ENCODE assay signal across 15 cellular contexts in the genomic region with DNA sequence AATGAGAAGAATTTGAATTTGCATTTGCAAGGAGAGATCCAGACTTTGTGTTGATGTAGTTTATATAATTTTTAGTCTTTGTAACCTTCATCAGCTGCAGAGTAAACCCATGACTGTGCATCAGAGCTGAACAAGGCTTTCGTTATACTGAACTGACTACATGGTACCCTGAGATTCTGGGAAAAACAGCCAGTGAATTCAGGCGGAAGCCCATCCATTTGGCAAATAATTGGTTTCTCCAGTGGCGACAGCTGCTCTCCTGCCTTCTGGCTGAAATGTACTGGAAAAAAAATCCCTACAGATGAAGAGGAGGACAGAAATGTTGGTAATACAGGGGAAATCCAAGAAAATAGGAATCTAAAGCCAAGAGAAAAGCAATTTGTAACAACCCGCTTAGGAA.
"Had no signal": no experiment of that assay in that cellular context is flagged by ENCODE, and none has a peak within 500 bp of the region (broad histone marks: within the 10 kb centered on the region; RNA-seq: fewer than 3 reads in every experiment).

No MANE protein-coding gene starts in this region.

- H3K27ac Mint-ChIP-seq: activated CD4-positive, alpha-beta T cell treated with anti-CD3 and anti-CD28 coated beads, Interleukin-2, amount 10 ng/mL, durations not matched to agents 24 days and 14 days; activated CD8-positive, alpha-beta T cell treated with anti-CD3 and anti-CD28 coated beads for 36 hours; activated naive CD8-positive, alpha-beta T cell treated with anti-CD3 and anti-CD28 coated beads, Interleukin-2, amount 10 ng/mL, durations not matched to agents 7 days and 5 days; activated T-helper 17 cell treated with anti-CD3 and anti-CD28 coated beads, Interleukin-2, amount 50 U/mL, for 72 hours; endodermal cell; progenitor cell of endocrine pancreas; stimulated activated naive CD8-positive, alpha-beta T cell treated with anti-CD3 and anti-CD28 coated beads, Interleukin-15, amount 100 ng/mL, for 72 hours; T-helper 1 cell treated with Interleukin-12 subunit alpha and Interleukin-12 subunit beta and Interleukin-4 antibody, amounts not matched to agents 30 μg/mL and 1 μg/mL, for 36 hours had no signal

- H3K36me3 Mint-ChIP-seq: activated naive CD8-positive, alpha-beta T cell treated with anti-CD3 and anti-CD28 coated beads, Interleukin-2, amount 10 ng/mL, durations not matched to agents 7 days and 5 days had no signal

- ATAC-seq: activated CD8-positive, alpha-beta T cell treated with anti-CD3 and anti-CD28 coated beads for 36 hours; activated T-helper 17 cell treated with anti-CD3 and anti-CD28 coated beads, Interleukin-2, amount 50 U/mL, for 72 hours; foreskin keratinocyte; left lung; right cardiac atrium; stimulated activated naive CD8-positive, alpha-beta T cell treated with anti-CD3 and anti-CD28 coated beads, Interleukin-15, amount 100 ng/mL, for 72 hours had no signal

- DNase-seq: activated CD4-positive, alpha-beta T cell treated with anti-CD3 and anti-CD28 coated beads, Interleukin-2, amount 10 ng/mL, durations not matched to agents 24 days and 14 days; activated CD8-positive, alpha-beta T cell treated with anti-CD3 and anti-CD28 coated beads for 36 hours; activated naive CD4-positive, alpha-beta T cell; activated naive CD8-positive, alpha-beta T cell treated with anti-CD3 and anti-CD28 coated beads, Interleukin-2, amount 10 ng/mL, durations not matched to agents 7 days and 5 days; activated T-cell treated with anti-CD3 and anti-CD28 coated beads, Interleukin-2, amount 50 U/mL, for 1 hour; endodermal cell; foreskin keratinocyte; left lung; right cardiac atrium; stimulated activated naive CD8-positive, alpha-beta T cell treated with anti-CD3 and anti-CD28 coated beads, Interleukin-15, amount 100 ng/mL, for 72 hours; testis; upper lobe of left lung had no signal

- H3K4me3 Mint-ChIP-seq: activated CD4-positive, alpha-beta T cell treated with anti-CD3 and anti-CD28 coated beads, Interleukin-2, amount 10 ng/mL, durations not matched to agents 24 days and 14 days; activated CD8-positive, alpha-beta T cell treated with anti-CD3 and anti-CD28 coated beads for 36 hours; activated naive CD8-positive, alpha-beta T cell treated with anti-CD3 and anti-CD28 coated beads, Interleukin-2, amount 10 ng/mL, durations not matched to agents 7 days and 5 days; activated T-helper 17 cell treated with anti-CD3 and anti-CD28 coated beads, Interleukin-2, amount 50 U/mL, for 72 hours; endodermal cell; stimulated activated naive CD8-positive, alpha-beta T cell treated with anti-CD3 and anti-CD28 coated beads, Interleukin-15, amount 100 ng/mL, for 72 hours; T-helper 1 cell treated with Interleukin-12 subunit alpha and Interleukin-12 subunit beta and Interleukin-4 antibody, amounts not matched to agents 30 μg/mL and 1 μg/mL, for 36 hours had no signal

- H3K27me3 Mint-ChIP-seq: activated CD4-positive, alpha-beta T cell treated with anti-CD3 and anti-CD28 coated beads, Interleukin-2, amount 10 ng/mL, durations not matched to agents 24 days and 14 days; activated CD8-positive, alpha-beta T cell treated with anti-CD3 and anti-CD28 coated beads for 36 hours; activated naive CD8-positive, alpha-beta T cell treated with anti-CD3 and anti-CD28 coated beads, Interleukin-2, amount 10 ng/mL, durations not matched to agents 7 days and 5 days; activated T-helper 17 cell treated with anti-CD3 and anti-CD28 coated beads, Interleukin-2, amount 50 U/mL, for 72 hours; progenitor cell of endocrine pancreas; stimulated activated naive CD8-positive, alpha-beta T cell treated with anti-CD3 and anti-CD28 coated beads, Interleukin-15, amount 100 ng/mL, for 72 hours had no signal

- H3K9me3 Mint-ChIP-seq: activated CD4-positive, alpha-beta T cell treated with anti-CD3 and anti-CD28 coated beads, Interleukin-2, amount 10 ng/mL, durations not matched to agents 24 days and 14 days; endodermal cell; stimulated activated naive CD8-positive, alpha-beta T cell treated with anti-CD3 and anti-CD28 coated beads, Interleukin-15, amount 100 ng/mL, for 72 hours had no signal

- H3K4me1 Mint-ChIP-seq: activated CD4-positive, alpha-beta T cell treated with anti-CD3 and anti-CD28 coated beads, Interleukin-2, amount 10 ng/mL, durations not matched to agents 24 days and 14 days; activated naive CD8-positive, alpha-beta T cell treated with anti-CD3 and anti-CD28 coated beads, Interleukin-2, amount 10 ng/mL, durations not matched to agents 7 days and 5 days; activated T-helper 17 cell treated with anti-CD3 and anti-CD28 coated beads, Interleukin-2, amount 50 U/mL, for 72 hours; stimulated activated naive CD8-positive, alpha-beta T cell treated with anti-CD3 and anti-CD28 coated beads, Interleukin-15, amount 100 ng/mL, for 72 hours had no signal
